In the genomic region with DNA sequence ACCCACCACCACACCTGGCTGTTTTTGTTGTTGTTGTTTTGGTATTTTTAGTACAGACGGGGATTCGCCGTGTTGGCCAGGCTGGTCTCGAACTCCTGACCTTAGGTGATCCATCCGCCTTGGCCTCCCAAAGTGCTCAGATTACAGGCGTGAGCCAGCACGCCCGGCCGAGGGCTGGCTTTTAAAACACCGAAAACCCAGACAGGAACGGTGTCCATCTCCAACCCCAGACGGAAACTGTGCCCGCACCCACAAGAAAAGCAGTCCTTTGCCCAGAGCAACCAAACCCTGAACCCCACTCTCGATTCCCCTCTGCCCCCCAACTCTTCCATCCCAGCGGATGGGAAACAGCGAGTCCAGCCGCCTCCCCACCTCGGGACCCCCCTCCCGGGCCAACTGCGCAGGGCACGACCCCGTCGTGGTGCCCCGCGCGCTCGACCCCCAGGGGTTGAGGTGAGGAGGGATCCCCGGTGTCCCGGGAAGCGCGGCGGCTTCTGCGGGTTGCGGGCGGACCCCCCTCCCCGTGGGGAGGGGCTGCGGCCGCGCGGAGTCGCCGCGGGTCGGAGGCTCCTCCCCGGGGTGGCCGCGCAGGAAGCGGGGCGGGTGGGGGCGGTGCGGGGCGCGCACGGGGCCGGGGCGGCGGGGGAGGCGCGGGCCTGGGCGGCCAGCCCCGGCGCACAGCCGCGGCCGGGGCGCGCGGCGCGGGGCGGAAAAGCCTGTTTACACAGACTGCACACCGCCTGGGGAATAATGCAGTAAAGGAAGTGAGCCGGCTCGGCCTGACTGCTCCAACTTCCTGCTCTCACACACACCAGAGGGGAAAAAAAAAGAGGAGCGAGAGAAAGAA, we compare ENCODE assay signal across 8 cellular contexts. TPM values are rescaled to one million over a fixed set of nuclear protein-coding genes. Genes with fewer than 3 reads are reported as not detected.
DNase-seq lines count a peak whose midpoint lies in the region; ATAC-seq and TF ChIP-seq lines count a peak whose summit lies in the region.

TSS of gene ELK3 (plus strand) at position 651 of the 847 bp plus-strand sequence.

- WGBS in lung, 2 donors, result 3 to 5% methylated on average over 47 to 75 of the region's 75 CpGs

- peaks cover 44% of the 10 kb centered on the region for H3K4me1 Mint-ChIP-seq in activated CD4-positive, alpha-beta memory T cell treated with anti-CD3 and anti-CD28 coated beads, Interleukin-2, amount 10 ng/mL, durations not matched to agents 7 days and 5 days

- H3K27ac Mint-ChIP-seq in activated CD4-positive, alpha-beta memory T cell treated with anti-CD3 and anti-CD28 coated beads, Interleukin-2, amount 10 ng/mL, durations not matched to agents 7 days and 5 days, result peak within 1 kb of the TSS; percentile 99

- peak within 1 kb of the TSS; percentile 92 for H3K4me3 ChIP-seq in effector memory CD4-positive, alpha-beta T cell (ENCODE audit: insufficient read depth, low read depth, low read length, poor library complexity, severe bottlenecking)
- H3K4me3 ChIP-seq in lung, result peak within 1 kb of the TSS; percentile 84

- no peaks in the 10 kb centered on the region for H3K9me3 Mint-ChIP-seq in activated CD4-positive, alpha-beta memory T cell treated with anti-CD3 and anti-CD28 coated beads, Interleukin-2, amount 10 ng/mL, durations not matched to agents 7 days and 5 days

- peak within 1 kb of the TSS; percentile 99 for H3K27ac ChIP-seq in effector memory CD4-positive, alpha-beta T cell (ENCODE audit: insufficient read depth, low read length, poor library complexity, severe bottlenecking)
- H3K27ac ChIP-seq in lung (ENCODE audit: low read depth in 1 of 2, low read length in 1 of 2), result peak within 1 kb of the TSS; percentile 93 to 95

- peak; percentile 79 for DNase-seq in 8988T
- DNase-seq in NCI-H526 (lab: John Stamatoyannopoulos, UW), result peak; percentile 28 to 79
- DNase-seq in activated CD4-positive, alpha-beta memory T cell treated with anti-CD3 and anti-CD28 coated beads, Interleukin-2, amount 10 ng/mL, durations not matched to agents 7 days and 5 days, result peak; percentile 61
- peak; percentile 52 to 56 (median 53) for DNase-seq in effector memory CD4-positive, alpha-beta T cell
- DNase-seq in lung (ENCODE audit: low spot score), result peak; percentile 60
- DNase-seq in stimulated activated CD8-positive, alpha-beta memory T cell treated with anti-CD3 and anti-CD28 coated beads, Interleukin-7, amount 100 ng/mL, for 48 hours (ENCODE audit: extremely low read depth in 1 of 2, low read depth in 1 of 2), result peak; percentile 17 to 21

- H3K9me3 ChIP-seq in effector memory CD4-positive, alpha-beta T cell (ENCODE audit: control insufficient read depth, low read length), result no peaks in the 10 kb centered on the region
- no peaks in the 10 kb centered on the region for H3K9me3 ChIP-seq in lung (ENCODE audit: control insufficient read depth in 2 of 2, insufficient read depth in 1 of 2, low read length in 1 of 2)

- H3K36me3 ChIP-seq in effector memory CD4-positive, alpha-beta T cell (ENCODE audit: control insufficient read depth, insufficient read depth, low read length), result no peaks in the 10 kb centered on the region
- no peaks in the 10 kb centered on the region for H3K36me3 ChIP-seq in lung (ENCODE audit: control insufficient read depth in 2 of 2, insufficient read depth in 2 of 2, low read length in 2 of 2)

- CTCF ChIA-PET in activated CD4-positive, alpha-beta memory T cell treated with anti-CD3 and anti-CD28 coated beads, Interleukin-2, amount 10 ng/mL, durations not matched to agents 7 days and 5 days (lab: Charles Lee), result interaction anchor here (1.7 to 2.1 kb wide), 3 partner anchors 17 to 21 kb away, joined by 6 to 14 read pairs (median 6); no protein-coding TSS in a partner anchor

- H3K4me1 ChIP-seq in effector memory CD4-positive, alpha-beta T cell (ENCODE audit: control insufficient read depth, insufficient read depth, low read length, poor library complexity, severe bottlenecking), result peaks cover 29% of the 10 kb centered on the region
- H3K4me1 ChIP-seq in lung (ENCODE audit: control insufficient read depth in 2 of 2, insufficient read depth in 2 of 2, low read length in 2 of 2), result peaks cover 4 to 13% of the 10 kb centered on the region in 2 donors

- peaks cover 1% of the 10 kb centered on the region for H3K27me3 Mint-ChIP-seq in activated CD4-positive, alpha-beta memory T cell treated with anti-CD3 and anti-CD28 coated beads, Interleukin-2, amount 10 ng/mL, durations not matched to agents 7 days and 5 days

- peak within 1 kb of the TSS; percentile 99 for H3K4me3 Mint-ChIP-seq in activated CD4-positive, alpha-beta memory T cell treated with anti-CD3 and anti-CD28 coated beads, Interleukin-2, amount 10 ng/mL, durations not matched to agents 7 days and 5 days

- H3K36me3 Mint-ChIP-seq in activated CD4-positive, alpha-beta memory T cell treated with anti-CD3 and anti-CD28 coated beads, Interleukin-2, amount 10 ng/mL, durations not matched to agents 7 days and 5 days (ENCODE audit: low read depth), result peaks cover 17% of the 10 kb centered on the region

- H3K27me3 ChIP-seq in effector memory CD4-positive, alpha-beta T cell (replicated peaks; ENCODE audit: control insufficient read depth, insufficient read depth, low read length, poor library complexity, severe bottlenecking), result no peaks in the 10 kb centered on the region
- no peaks in the 10 kb centered on the region for H3K27me3 ChIP-seq in lung (ENCODE audit: control insufficient read depth, insufficient read depth)

- TF ChIP-seq CTCF in lung (IDR thresholded peaks at IDR 0.05; ENCODE audit: control extremely low read depth, extremely low read depth), result no peak

- POLR2A ChIA-PET in activated CD4-positive, alpha-beta memory T cell treated with anti-CD3 and anti-CD28 coated beads, Interleukin-2, amount 10 ng/mL, durations not matched to agents 7 days and 5 days (lab: Charles Lee), result interaction anchor here (0.6 to 6.4 kb wide), 5 partner anchors 11 to 18 kb away, joined by 3 to 103 read pairs (median 5); no protein-coding TSS in a partner anchor

- ATAC-seq in GM18498 (IDR thresholded peaks at IDR 0.05; ENCODE audit: unreplicated experiment), result peak; percentile 42
- ATAC-seq in HG03045 (IDR thresholded peaks at IDR 0.05; ENCODE audit: unreplicated experiment), result peak; percentile 35
- ATAC-seq in lung (ENCODE audit: insufficient read depth, low FRiP score), result peak; percentile 39

RNA-seq across cellular contexts. Expression of gene ELK3, which starts in this region (rescaled TPM):
- total RNA-seq in activated CD4-positive, alpha-beta memory T cell treated with anti-CD3 and anti-CD28 coated beads, Interleukin-2, amount 10 ng/mL, durations not matched to agents 7 days and 5 days, result 10 to 100 TPM; 46.3 TPM
- total RNA-seq in lung, result 10 to 100 TPM; 46.4 to 68.5 TPM
- polyA plus RNA-seq in lung, result 10 to 100 TPM in 1 of 2 donors, 1 to 10 TPM in 1; 9.1 to 34.2 TPM

Comparison
In these comparisons a context has a peak if more than half of its experiments do, and no peak if none do; other contexts are left out.
1. Peak in every context shown above with its lines: DNase-seq, ATAC-seq, H3K4me3 ChIP-seq and H3K27ac ChIP-seq.
2. DNase-seq: peak in every context shown above with its lines; median percentile 79 in 8988T; 61 in activated CD4-positive, alpha-beta memory T cell treated with anti-CD3 and anti-CD28 coated beads, Interleukin-2, amount 10 ng/mL, durations not matched to agents 7 days and 5 days; 60 in lung; 54 in NCI-H526; 53 in effector memory CD4-positive, alpha-beta T cell; 19 in stimulated activated CD8-positive, alpha-beta memory T cell treated with anti-CD3 and anti-CD28 coated beads, Interleukin-7, amount 100 ng/mL, for 48 hours.